35 cellular contexts compared by ENCODE assay signal in genomic region chr13:58455094-58455493, GRCh38.
"Had no signal": no experiment of that assay in that cellular context is flagged by ENCODE, and none has a peak within 500 bp of the region (broad histone marks: within the 10 kb centered on the region; RNA-seq: fewer than 3 reads in every experiment).

No MANE protein-coding gene starts in this region.

- H3K4me2 ChIP-seq: KMS-11 had no signal

- H3K27ac ChIP-seq: KMS-11 had no signal

- H3K4me3 ChIP-seq: MG63 had no signal

- H3K27me3 ChIP-seq: MG63 had no signal

- H3K9me3 ChIP-seq: MG63 had no signal

- H3K9ac ChIP-seq: KMS-11 had no signal

- H3K36me3 ChIP-seq: MG63 had no signal

- DNase-seq: Karpas-422, Kasumi-1, MG63, MM.1S, MV-4-11, NCI-H1048, NCI-H1092, NCI-H1092 treated with DMSO at 0.1 percent for 48 hours, NCI-H1105, NCI-H1105 treated with DMSO at 0.1 percent for 48 hours, NCI-H1417, NCI-H1417 treated with DMSO at 0.1 percent for 48 hours, NCI-H1436, NCI-H1436 treated with DMSO at 0.1 percent for 48 hours, NCI-H146, NCI-H1694, NCI-H1694 treated with DMSO at 0.1 percent for 48 hours, NCI-H187, NCI-H187 treated with DMSO at 0.1 percent for 48 hours, NCI-H1930, NCI-H2029, NCI-H2029 treated with DMSO at 0.1 percent for 48 hours, NCI-H2081, NCI-H2081 treated with DMSO at 0.1 percent for 48 hours, NCI-H2107, NCI-H2171, NCI-H2171 treated with DMSO at 0.1 percent for 48 hours, NCI-H2227 treated with DMSO at 0.1 percent for 48 hours, NCI-H226, NCI-H345, NCI-H446, NCI-H446 treated with DMSO at 0.1 percent for 48 hours, NCI-H510A, NCI-H510A treated with DMSO at 0.1 percent for 48 hours had no signal
